In the genomic region with DNA sequence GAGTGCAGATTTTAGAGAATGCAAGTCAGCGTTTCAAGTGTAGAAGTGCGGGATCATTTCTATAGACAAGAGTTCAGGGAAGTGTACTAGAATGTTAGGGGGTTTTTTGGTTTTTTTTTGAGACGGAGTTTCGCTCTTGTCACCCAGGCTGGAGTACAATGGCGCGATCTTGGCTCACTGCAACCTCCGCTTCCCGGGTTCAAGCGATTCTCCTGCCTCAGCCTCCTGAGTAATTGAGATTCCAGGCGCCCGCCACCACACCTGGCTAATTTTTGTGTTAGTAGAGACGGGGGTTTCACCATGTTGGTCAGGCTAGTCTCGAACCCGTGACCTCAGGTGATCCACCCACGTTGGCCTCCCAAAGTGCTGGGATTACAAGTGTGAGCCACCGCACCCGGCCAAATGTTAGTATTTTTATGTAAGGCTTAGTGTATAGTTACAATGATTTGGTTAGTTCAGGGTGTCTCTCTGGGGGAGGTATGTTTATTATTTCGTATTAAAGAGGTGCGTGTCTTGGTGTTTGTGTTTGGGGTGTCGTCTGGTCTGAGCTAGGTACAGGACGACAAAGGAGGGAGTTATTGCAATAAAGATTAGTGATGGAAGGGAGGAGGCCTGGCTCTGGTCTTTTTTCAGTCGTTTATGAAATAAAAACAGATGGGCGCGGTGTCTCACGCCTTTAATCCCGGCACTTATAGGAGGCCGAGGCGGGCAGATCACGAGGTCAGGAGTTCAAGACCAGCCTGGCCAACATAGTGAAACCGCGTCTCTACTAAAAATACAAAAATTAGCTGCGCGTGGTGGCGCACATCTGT, we compare ENCODE assay signal across 8 cellular contexts. TPM values are rescaled to one million over a fixed set of nuclear protein-coding genes. Genes with fewer than 3 reads are reported as not detected.
DNase-seq lines count a peak whose midpoint lies in the region; ATAC-seq and TF ChIP-seq lines count a peak whose summit lies in the region.
"Not testable (repeated sequence)": the region's sequence is repeated elsewhere in the genome, so short reads cannot be mapped to it uniquely, and the experiment has no call there.

No MANE protein-coding gene starts in this region.

- CTCF ChIA-PET in CD4-positive, alpha-beta T cell (lab: Charles Lee) = interaction anchor here (1.0 to 1.9 kb wide), 4 partner anchors 10 to 399 kb away, joined by 3 to 8 read pairs (median 5); partner anchors contain the start of gene PLEKHB2
- CTCF ChIA-PET in activated CD8-positive, alpha-beta T cell treated with anti-CD3 and anti-CD28 coated beads for 36 hours (lab: Charles Lee) = interaction anchor here (0.9 to 2.5 kb wide), 4 partner anchors 9 to 60 kb away, joined by 3 to 7 read pairs (median 5); no protein-coding TSS in a partner anchor

- not testable (repeated sequence) for TF ChIP-seq POLR2A in stomach (IDR thresholded peaks at IDR 0.05)

- intact Hi-C loops in CD4-positive, alpha-beta T cell (cut with DNase I, micrococcal nuclease) = loop anchor here (1.0 to 5.0 kb wide), 4 partner anchors 10 to 912 kb away; partner anchors contain the start of genes GPR148 (in 1 of the 2), MZT2A (in 1 of the 2), MZT2B (in 1 of the 2) and SMPD4 (in 1 of the 2)
- intact Hi-C loops in activated CD8-positive, alpha-beta T cell treated with anti-CD3 and anti-CD28 coated beads for 36 hours (cut with micrococcal nuclease); stomach (cut with DNase I; ENCODE audit: low total_unique reads): not testable (repeated sequence)

- H3K4me1 Mint-ChIP-seq in CD4-positive, alpha-beta T cell (ENCODE audit: low read depth) = peaks cover 27% of the 10 kb centered on the region
- peaks cover 13% of the 10 kb centered on the region for H3K4me1 Mint-ChIP-seq in activated CD8-positive, alpha-beta T cell treated with anti-CD3 and anti-CD28 coated beads for 36 hours (ENCODE audit: low read depth)
- peaks cover 23% of the 10 kb centered on the region for H3K4me1 Mint-ChIP-seq in chondrocyte (ENCODE audit: low read depth)
- H3K4me1 Mint-ChIP-seq in nephron progenitor cell = peaks cover 14% of the 10 kb centered on the region

- H3K9me2 ChIP-seq in hepatocyte (replicated peaks; ENCODE audit: insufficient read depth) = not testable (repeated sequence)

- H3K36me3 ChIP-seq in hepatocyte (replicated peaks; ENCODE audit: insufficient read depth, low read depth) = not testable (repeated sequence)
- H3K36me3 ChIP-seq in stomach = peaks cover 6 to 23% (median 14%) of the 10 kb centered on the region in 4 donors

- peak overlapping the region; percentile 93 for H3K27ac Mint-ChIP-seq in CD4-positive, alpha-beta T cell
- H3K27ac Mint-ChIP-seq in activated CD8-positive, alpha-beta T cell treated with anti-CD3 and anti-CD28 coated beads for 36 hours = peak overlapping the region; percentile 97
- peak overlapping the region; percentile 96 for H3K27ac Mint-ChIP-seq in chondrocyte (ENCODE audit: unreplicated experiment)
- peak overlapping the region; percentile 92 for H3K27ac Mint-ChIP-seq in nephron progenitor cell

- not testable (repeated sequence) for H3K9me3 Mint-ChIP-seq in CD4-positive, alpha-beta T cell; activated CD8-positive, alpha-beta T cell treated with anti-CD3 and anti-CD28 coated beads for 36 hours; chondrocyte (ENCODE audit: low read depth); nephron progenitor cell

- DNase-seq in CD4-positive, alpha-beta T cell; chondrocyte (ENCODE audit: low spot score); hepatocyte (ENCODE audit: low spot score); stomach: not testable (repeated sequence)
- peak; percentile 34 for DNase-seq in MV-4-11 (lab: John Stamatoyannopoulos, UW)
- DNase-seq in activated CD8-positive, alpha-beta T cell treated with anti-CD3 and anti-CD28 coated beads for 36 hours = peak; percentile 53
- DNase-seq in nephron progenitor cell = peak; percentile 4

- TF ChIP-seq EP300 in stomach (IDR thresholded peaks at IDR 0.05) = not testable (repeated sequence)

- H3K27ac ChIP-seq in CD4-positive, alpha-beta T cell (ENCODE audit: low read depth, low read length) = peak overlapping the region; percentile 90
- H3K27ac ChIP-seq in hepatocyte (peak overlapping the region; percentile 98), stomach (peak overlapping the region; percentile 96 to 100 (median 99))

- TF ChIP-seq CTCF in CD4-positive, alpha-beta T cell (IDR thresholded peaks at IDR 0.05); activated CD8-positive, alpha-beta T cell treated with anti-CD3 and anti-CD28 coated beads for 36 hours (IDR thresholded peaks at IDR 0.05); chondrocyte (IDR thresholded peaks at IDR 0.05); hepatocyte (IDR thresholded peaks at IDR 0.05; ENCODE audit: poor library complexity); nephron progenitor cell (IDR thresholded peaks at IDR 0.05); stomach (IDR thresholded peaks at IDR 0.05): not testable (repeated sequence)

- peaks cover 38% of the 10 kb centered on the region for H3K79me2 ChIP-seq in hepatocyte

- peaks cover 31% of the 10 kb centered on the region for H4K20me1 ChIP-seq in hepatocyte (ENCODE audit: insufficient read depth, poor library complexity, severe bottlenecking)

- H3K36me3 Mint-ChIP-seq in CD4-positive, alpha-beta T cell (ENCODE audit: low read depth) = peaks cover 27% of the 10 kb centered on the region
- H3K36me3 Mint-ChIP-seq in activated CD8-positive, alpha-beta T cell treated with anti-CD3 and anti-CD28 coated beads for 36 hours (ENCODE audit: low read depth) = peaks cover 17% of the 10 kb centered on the region
- H3K36me3 Mint-ChIP-seq in chondrocyte (ENCODE audit: low read depth) = not testable (repeated sequence)
- H3K36me3 Mint-ChIP-seq in nephron progenitor cell (ENCODE audit: low read depth) = peaks cover 25% of the 10 kb centered on the region

- 44% methylated on average over 34 of the region's 34 CpGs for WGBS in hepatocyte (ENCODE audit: low lambda C conversion rate, missing lambda C conversion rate)
- WGBS in stomach, 5 donors = 24 to 30% (median 28%) methylated on average over 34 of the region's 34 CpGs

- peak overlapping the region; percentile 64 for H3K4me3 ChIP-seq in hepatocyte
- peak overlapping the region; percentile 67 to 80 (median 74) for H3K4me3 ChIP-seq in stomach

- ATAC-seq in CD4-positive, alpha-beta T cell (ENCODE audit: poor library complexity); activated CD8-positive, alpha-beta T cell treated with anti-CD3 and anti-CD28 coated beads for 36 hours: not testable (repeated sequence)
- ATAC-seq in GM21786 (IDR thresholded peaks at IDR 0.05; ENCODE audit: unreplicated experiment) = peak; percentile 1

- H3K4me2 ChIP-seq in hepatocyte = peak overlapping the region; percentile 87

- POLR2A ChIA-PET in CD4-positive, alpha-beta T cell (lab: Charles Lee) = interaction anchor here (0.7 to 5.1 kb wide), 18 partner anchors 7 to 912 kb away, joined by 3 to 83 read pairs (median 6); partner anchors contain the start of genes GPR148, IMP4, MZT2B and PLEKHB2
- POLR2A ChIA-PET in activated CD8-positive, alpha-beta T cell treated with anti-CD3 and anti-CD28 coated beads for 36 hours (lab: Charles Lee) = interaction anchor here (1.5 to 5.2 kb wide), 4 partner anchors 10 to 53 kb away, joined by 5 to 53 read pairs (median 14); partner anchors contain the start of gene PLEKHB2

- not testable (repeated sequence) for H3K9me3 ChIP-seq in CD4-positive, alpha-beta T cell (ENCODE audit: control insufficient read depth, low read length); hepatocyte (ENCODE audit: low read depth); stomach

- peak overlapping the region; percentile 79 for H2AFZ ChIP-seq in hepatocyte

- H3K27me3 ChIP-seq in CD4-positive, alpha-beta T cell (ENCODE audit: control insufficient read depth, insufficient read depth, low read length); hepatocyte; stomach: not testable (repeated sequence)

- H3K4me1 ChIP-seq in hepatocyte (ENCODE audit: insufficient read depth) = not testable (repeated sequence)
- peaks cover 5 to 38% (median 30%) of the 10 kb centered on the region in 4 donors for H3K4me1 ChIP-seq in stomach

- not testable (repeated sequence) for H3K27me3 Mint-ChIP-seq in CD4-positive, alpha-beta T cell; activated CD8-positive, alpha-beta T cell treated with anti-CD3 and anti-CD28 coated beads for 36 hours; chondrocyte (ENCODE audit: low read depth); nephron progenitor cell (ENCODE audit: low read depth, poor library complexity)

- H3K4me3 Mint-ChIP-seq in CD4-positive, alpha-beta T cell = peak overlapping the region; percentile 92
- peak overlapping the region; percentile 87 for H3K4me3 Mint-ChIP-seq in activated CD8-positive, alpha-beta T cell treated with anti-CD3 and anti-CD28 coated beads for 36 hours
- peak overlapping the region; percentile 92 for H3K4me3 Mint-ChIP-seq in chondrocyte (ENCODE audit: unreplicated experiment)
- H3K4me3 Mint-ChIP-seq in nephron progenitor cell = peak overlapping the region; percentile 93

RNA-seq across cellular contexts. Expression of gene FAM168B, which starts 0.8 kb away (rescaled TPM):
- total RNA-seq in CD4-positive, alpha-beta T cell = 10 to 100 TPM; 74.1 to 76.4 TPM
- 10 to 100 TPM; 62.8 to 66.6 TPM for total RNA-seq in activated CD8-positive, alpha-beta T cell treated with anti-CD3 and anti-CD28 coated beads for 36 hours
- total RNA-seq in chondrocyte (94.9 to 118 TPM (median 111 TPM) in 3 replicates), hepatocyte (116 and 123 TPM in 2 replicates), stomach (100 to 1,000 TPM in 1 of 5 donors, 10 to 100 TPM in 3, 1 to 10 TPM in 1; 8.2 to 103 (median 72.4) TPM)
- polyA plus RNA-seq in hepatocyte (40.0 and 45.2 TPM in 2 replicates), stomach (10 to 100 TPM; 18.0 to 31.0 (median 30.1) TPM)

RNA-seq across cellular contexts. Expression of gene PLEKHB2, which starts 11.1 kb away (rescaled TPM):
- 10 to 100 TPM; 66.9 to 71.7 TPM for total RNA-seq in CD4-positive, alpha-beta T cell
- total RNA-seq in activated CD8-positive, alpha-beta T cell treated with anti-CD3 and anti-CD28 coated beads for 36 hours = 10 to 100 TPM; 47.3 to 49.4 TPM
- total RNA-seq in chondrocyte = 44.5 to 60.6 TPM (median 57.7 TPM) in 3 replicates
- total RNA-seq in hepatocyte = 90.4 and 105 TPM in 2 replicates
- 45.9 and 54.0 TPM in 2 replicates for polyA plus RNA-seq in hepatocyte
- 100 to 1,000 TPM in 2 of 5 donors, 10 to 100 TPM in 3; 37.9 to 181 (median 64.0) TPM for total RNA-seq in stomach
- 10 to 100 TPM; 13.2 to 60.3 (median 46.5) TPM for polyA plus RNA-seq in stomach
